Comparison of ENCODE assay signal across 25 cellular contexts in the genomic region with DNA sequence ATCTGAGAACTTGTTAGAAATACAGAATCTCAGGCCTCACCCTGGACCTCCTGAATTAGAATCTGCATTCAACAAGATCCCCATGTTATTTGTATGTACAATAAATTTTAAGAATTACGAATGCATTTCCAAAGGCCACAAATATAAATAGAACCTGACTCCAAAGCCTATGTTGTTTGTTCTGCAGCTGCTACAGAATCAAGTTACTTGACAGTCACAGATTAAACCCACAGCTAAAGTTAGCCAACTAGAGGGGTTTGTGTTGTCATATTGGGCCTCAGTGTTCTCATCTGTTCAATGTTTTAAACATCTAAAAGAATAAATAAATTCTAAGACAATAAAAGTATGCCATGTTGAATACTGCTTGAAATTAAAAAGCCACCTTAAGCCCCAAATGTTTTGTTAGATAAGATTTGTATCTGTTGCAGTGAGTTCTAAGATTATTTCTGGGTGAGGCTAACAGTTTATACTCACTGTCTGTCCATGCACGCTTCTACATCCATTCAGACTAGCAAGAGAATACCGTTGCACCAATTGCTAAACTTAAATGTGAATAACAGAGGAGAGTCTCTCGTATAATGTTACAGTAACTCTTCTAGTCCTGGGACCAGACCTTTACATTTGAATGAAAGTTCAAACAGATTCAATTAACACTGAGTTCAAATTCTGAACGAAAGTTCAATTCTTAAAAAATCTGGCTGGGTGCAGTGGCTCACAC.
"Had no signal": no experiment of that assay in that cellular context is flagged by ENCODE, and none has a peak within 500 bp of the region (broad histone marks: within the 10 kb centered on the region; RNA-seq: fewer than 3 reads in every experiment).

No MANE protein-coding gene starts in this region.

- H3K79me2 ChIP-seq: parathyroid adenoma had no signal

- ATAC-seq: effector memory CD8-positive, alpha-beta T cell; left cardiac atrium; lower lobe of right lung; sciatic nerve; stimulated activated memory B cell treated with anti-CD40 and anti-IgM and Interleukin-4, amounts not matched to agents 10 μg/mL and 1 μg/mL and 100 μg/mL, for 72 hours had no signal

- H3K27ac ChIP-seq: epithelial cell of prostate, esophagus squamous epithelium, left ventricle myocardium inferior, lower lobe of right lung, parathyroid adenoma, tibial artery, upper lobe of left lung, uterus had no signal

- FAIRE-seq: colon, kidney, small intestine had no signal

- H3K4me3 Mint-ChIP-seq: dendritic cell treated with granulocyte-macrophage colony-stimulating factor and Interleukin-4, amounts not matched to agents 40 ng/mL and 50 ng/mL, for 4 days; effector memory CD8-positive, alpha-beta T cell; immature natural killer cell; memory B cell; mesothelial cell of epicardium; nephron progenitor cell; stimulated activated memory B cell treated with anti-CD40 and anti-IgM and Interleukin-4, amounts not matched to agents 10 μg/mL and 1 μg/mL and 100 μg/mL, for 72 hours; stimulated activated naive CD8-positive, alpha-beta T cell treated with anti-CD3 and anti-CD28 coated beads, Interleukin-15, Interleukin-2, amounts not matched to agents 100 ng/mL and 50 ng/mL, for 24 hours had no signal

- H3K9me3 ChIP-seq: esophagus squamous epithelium, left ventricle myocardium inferior, lower lobe of right lung, tibial artery, upper lobe of left lung, uterus had no signal

- H3K36me3 Mint-ChIP-seq: immature natural killer cell; memory B cell; mesothelial cell of epicardium; naive B cell; stimulated activated memory B cell treated with anti-CD40 and anti-IgM and Interleukin-4, amounts not matched to agents 10 μg/mL and 1 μg/mL and 100 μg/mL, for 72 hours had no signal

- H3K4me3 ChIP-seq: esophagus squamous epithelium, left ventricle myocardium inferior, lower lobe of right lung, tibial artery, upper lobe of left lung, uterus had no signal

- DNase-seq: effector memory CD8-positive, alpha-beta T cell; esophagus squamous epithelium; foreskin fibroblast; immature natural killer cell; kidney; left cardiac atrium; left ventricle myocardium inferior; lower lobe of right lung; naive B cell; nephron progenitor cell; small intestine; stimulated activated CD4-positive, alpha-beta T cell treated with anti-CD3 and anti-CD28 coated beads, Interleukin-12 subunit alpha, Interleukin-12 subunit beta, amount 100 ng/mL, for 4 hours; stimulated activated CD4-positive, alpha-beta T cell treated with anti-CD3 and anti-CD28 coated beads, Interleukin-2, amount 100 ng/mL, for 48 hours; tibial artery; upper lobe of left lung; uterus had no signal

- H3K27ac Mint-ChIP-seq: dendritic cell treated with granulocyte-macrophage colony-stimulating factor and Interleukin-4, amounts not matched to agents 40 ng/mL and 50 ng/mL, for 4 days; memory B cell; mesothelial cell of epicardium; nephron progenitor cell; stimulated activated naive CD8-positive, alpha-beta T cell treated with anti-CD3 and anti-CD28 coated beads, Interleukin-15, Interleukin-2, amounts not matched to agents 100 ng/mL and 50 ng/mL, for 24 hours had no signal

- H3K9ac ChIP-seq: parathyroid adenoma had no signal

- H3K36me3 ChIP-seq: esophagus squamous epithelium, left ventricle myocardium inferior, lower lobe of right lung, tibial artery, upper lobe of left lung, uterus had no signal

- H3K27me3 ChIP-seq: esophagus squamous epithelium, tibial artery, upper lobe of left lung, uterus had no signal

- H2AFZ ChIP-seq: parathyroid adenoma had no signal

- H3K4me1 ChIP-seq: esophagus squamous epithelium, lower lobe of right lung, parathyroid adenoma, tibial artery, upper lobe of left lung, uterus had no signal

- H3K27me3 Mint-ChIP-seq: naive B cell; stimulated activated memory B cell treated with anti-CD40 and anti-IgM and Interleukin-4, amounts not matched to agents 10 μg/mL and 1 μg/mL and 100 μg/mL, for 72 hours; stimulated activated naive CD8-positive, alpha-beta T cell treated with anti-CD3 and anti-CD28 coated beads, Interleukin-15, Interleukin-2, amounts not matched to agents 100 ng/mL and 50 ng/mL, for 24 hours had no signal

- H3K4me1 Mint-ChIP-seq: mesothelial cell of epicardium, nephron progenitor cell had no signal

- H3K9me3 Mint-ChIP-seq: dendritic cell treated with granulocyte-macrophage colony-stimulating factor and Interleukin-4, amounts not matched to agents 40 ng/mL and 50 ng/mL, for 4 days; effector memory CD8-positive, alpha-beta T cell; immature natural killer cell; memory B cell; mesothelial cell of epicardium; naive B cell; nephron progenitor cell; stimulated activated memory B cell treated with anti-CD40 and anti-IgM and Interleukin-4, amounts not matched to agents 10 μg/mL and 1 μg/mL and 100 μg/mL, for 72 hours; stimulated activated naive CD8-positive, alpha-beta T cell treated with anti-CD3 and anti-CD28 coated beads, Interleukin-15, Interleukin-2, amounts not matched to agents 100 ng/mL and 50 ng/mL, for 24 hours had no signal
